Comparison of ENCODE assay signal across 1 cellular context in the genomic region with DNA sequence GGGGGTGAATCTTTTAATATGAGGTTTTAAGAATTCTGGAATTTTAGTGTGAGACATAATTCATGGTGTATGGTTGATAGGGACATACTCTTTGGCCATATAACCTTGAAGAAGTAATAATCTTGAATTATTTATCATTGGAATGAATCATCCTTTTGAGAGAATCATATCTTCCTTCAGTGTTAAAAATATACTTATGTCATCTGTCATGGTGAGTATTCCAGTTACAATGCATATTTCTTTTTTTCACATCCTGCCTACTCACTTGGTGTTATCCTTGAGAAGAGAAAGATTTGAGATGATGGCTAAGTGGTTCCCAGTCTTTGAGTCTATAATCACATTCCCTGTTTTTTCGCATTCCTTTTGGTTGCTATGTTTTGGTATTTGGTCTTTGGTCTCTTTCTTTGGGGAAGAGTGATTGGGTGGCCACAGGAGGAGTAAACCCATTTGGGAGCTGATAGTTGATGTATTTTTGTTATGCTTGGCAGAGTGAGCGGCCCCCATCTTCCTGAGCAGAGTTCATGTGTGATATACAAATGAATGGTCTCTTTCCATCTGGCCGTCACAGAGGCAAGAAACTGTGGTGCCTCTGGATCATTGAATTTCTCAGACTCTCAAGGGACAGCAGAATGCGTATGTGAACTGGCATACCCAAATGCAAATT.
A peak's percentile ranks its signal among the peaks of the same experiment; 100 is the strongest.
TF ChIP-seq lines count a peak whose summit lies in the region.

No MANE protein-coding gene starts in this region.

TF ChIP-seq in endothelial cell of umbilical vein, 7 proteins besides CTCF, POLR2A, EP300 and RAD21:
- TF ChIP-seq GATA2 (IDR thresholded peaks at IDR 0.05; ENCODE audit: insufficient read depth, insufficient read length, low read depth, low read length), result peak; percentile 10
- no peak for TF ChIP-seq MYC (IDR thresholded peaks at IDR 0.05; ENCODE audit: low read depth, low read length)
- peak; percentile 52 for TF ChIP-seq JUN (IDR thresholded peaks at IDR 0.05; ENCODE audit: borderline replicate concordance, insufficient read depth, insufficient read length, low read depth)
- no peak for TF ChIP-seq MAX (IDR thresholded peaks at IDR 0.05; ENCODE audit: insufficient read depth, insufficient read length)
- TF ChIP-seq EZH2 (IDR thresholded peaks at IDR 0.05; ENCODE audit: borderline replicate concordance, low read depth, low read length, severe bottlenecking), result no peak
- peak; percentile 65 for TF ChIP-seq FOS (IDR thresholded peaks at IDR 0.05; ENCODE audit: borderline replicate concordance, insufficient read depth, low read length)
